Comparison of ENCODE assay signal across 9 cellular contexts in the genomic region with DNA sequence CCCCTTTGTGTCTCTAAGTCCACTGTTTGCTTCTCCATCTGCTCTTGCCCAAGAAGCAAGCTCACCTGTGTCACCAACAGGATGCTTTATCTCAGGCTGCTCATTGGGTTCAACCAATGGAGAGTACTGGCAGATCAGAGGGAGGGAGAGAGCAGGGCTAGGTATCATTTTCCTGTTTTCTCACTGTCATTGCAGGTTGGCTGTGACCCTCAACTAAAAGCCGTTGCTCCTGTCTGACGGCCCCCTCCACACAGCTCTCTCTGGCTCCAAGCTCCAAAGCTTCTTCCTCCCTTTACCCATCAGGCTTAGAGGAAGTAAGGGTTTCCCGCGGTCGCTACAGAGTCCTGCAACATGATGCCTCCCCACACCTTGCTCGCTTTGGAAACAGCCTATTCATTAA.
"Had no signal": no experiment of that assay in that cellular context is flagged by ENCODE, and none has a peak within 500 bp of the region (broad histone marks: within the 10 kb centered on the region; RNA-seq: fewer than 3 reads in every experiment).

No MANE protein-coding gene starts in this region.

- H3K4me3 Mint-ChIP-seq: GM23338, HFFc6, IgD-negative memory B cell had no signal

- H3K4me3 ChIP-seq: GM23338, HAP-1 had no signal

- H3K36me3 Mint-ChIP-seq: IgD-negative memory B cell had no signal

- H3K27ac Mint-ChIP-seq: GM23338, HFFc6, IgD-negative memory B cell had no signal

- H3K27ac ChIP-seq: HL-60 had no signal

- H3K4me2 ChIP-seq: GM23338 had no signal

- H3K4me1 ChIP-seq: HAP-1 had no signal

- H3K9me3 ChIP-seq: HAP-1 had no signal

- H2AFZ ChIP-seq: GM23338 had no signal

- DNase-seq: H7, HFFc6, KBM-7 had no signal

- ATAC-seq: GM23338, HCT116, HepG2 had no signal

- H3K36me3 ChIP-seq: HAP-1 had no signal

- H3K4me1 Mint-ChIP-seq: GM23338 had no signal

- FAIRE-seq: HepG2 had no signal

- H3K27me3 Mint-ChIP-seq: IgD-negative memory B cell had no signal
